8 cellular contexts compared by ENCODE assay signal in the genomic region with DNA sequence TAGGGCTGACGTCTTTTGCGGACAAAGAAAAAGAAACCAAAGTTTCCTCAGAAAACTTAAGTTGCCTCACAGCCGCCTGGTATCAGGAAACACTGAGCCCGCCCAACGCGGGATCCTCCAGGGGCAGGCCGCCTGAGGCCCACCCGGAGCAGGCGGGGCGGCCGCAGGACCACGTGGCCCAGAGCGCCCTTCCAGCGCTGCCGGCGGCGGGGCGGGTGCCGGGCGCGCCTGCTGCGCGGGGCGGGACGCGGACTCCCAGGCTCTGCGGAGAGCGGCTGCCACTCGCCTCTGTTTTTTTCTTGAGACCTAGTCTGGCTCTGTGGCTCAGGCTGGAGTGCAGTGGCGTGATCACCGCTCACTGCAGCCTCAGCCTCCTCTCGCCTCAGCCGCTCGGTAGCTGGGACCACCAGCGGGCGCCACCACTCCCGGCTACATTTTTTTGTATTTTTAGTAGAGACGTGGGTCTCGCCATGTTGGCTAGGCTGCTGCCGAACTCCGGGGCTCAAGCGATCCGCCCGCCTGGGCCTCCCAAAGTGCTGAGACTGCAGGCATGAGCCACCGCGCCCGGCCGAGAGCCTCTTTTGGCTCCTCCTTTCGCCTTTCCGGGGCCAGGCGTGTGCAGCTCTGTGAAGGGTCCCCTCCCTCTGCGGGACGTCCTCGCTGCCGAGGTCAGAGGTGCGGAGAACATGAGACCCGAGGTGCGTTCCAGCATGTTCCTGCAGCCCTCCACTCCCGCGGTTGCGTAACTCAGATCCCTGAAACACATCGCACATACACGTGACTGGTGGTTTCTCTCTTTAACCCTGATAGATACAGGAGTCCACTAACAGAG. TPM values are rescaled to one million over a fixed set of nuclear protein-coding genes. Genes with fewer than 3 reads are reported as not detected.
DNase-seq lines count a peak whose midpoint lies in the region; ATAC-seq and TF ChIP-seq lines count a peak whose summit lies in the region.

No MANE protein-coding gene starts in this region.

- peak overlapping the region; percentile 66 for H3K4me3 ChIP-seq in SU-DHL-6 (ENCODE audit: insufficient read depth, low read length, poor library complexity, severe bottlenecking)
- peak overlapping the region; percentile 69 for H3K4me3 ChIP-seq in parathyroid adenoma (ENCODE audit: low read depth, low read length)
- H3K4me3 ChIP-seq in upper lobe of left lung: peak overlapping the region; percentile 55 to 71 (median 58)

- H3F3A ChIP-seq in SU-DHL-6 (ENCODE audit: insufficient read depth): peaks cover 49% of the 10 kb centered on the region

- H3K9me3 ChIP-seq in SU-DHL-6 (ENCODE audit: insufficient read depth, low read length) (no peaks in the 10 kb centered on the region), parathyroid adenoma (ENCODE audit: control insufficient read depth, low read length) (no peaks in the 10 kb centered on the region), upper lobe of left lung (no peaks in the 10 kb centered on the region)

- TF ChIP-seq POLR2A in upper lobe of left lung (IDR thresholded peaks at IDR 0.05): peak; percentile 54 to 87 (median 70)

- no peaks in the 10 kb centered on the region for H3K27me3 Mint-ChIP-seq in activated naive CD8-positive, alpha-beta T cell treated with anti-CD3 and anti-CD28 coated beads, Interleukin-2, amount 50 U/mL, for 24 hours

- H3K4me2 ChIP-seq in SU-DHL-6 (ENCODE audit: low read depth, low read length, poor library complexity, severe bottlenecking) (peak overlapping the region; percentile 99), parathyroid adenoma (ENCODE audit: low read length) (peak overlapping the region; percentile 96)

- H3K4me1 ChIP-seq in parathyroid adenoma (no peaks in the 10 kb centered on the region), upper lobe of left lung (peaks cover 13 to 16% (median 14%) of the 10 kb centered on the region in 4 donors)

- no peaks in the 10 kb centered on the region for H4K20me1 ChIP-seq in SU-DHL-6 (ENCODE audit: low read depth, low read length)

- ATAC-seq in GM21576 (IDR thresholded peaks at IDR 0.05; ENCODE audit: unreplicated experiment): peak; percentile 76
- ATAC-seq in activated naive CD8-positive, alpha-beta T cell treated with anti-CD3 and anti-CD28 coated beads, Interleukin-2, amount 50 U/mL, for 24 hours: peak; percentile 90
- ATAC-seq in upper lobe of left lung (ENCODE audit: low FRiP score in 2 of 2): peak; percentile 96 to 98

- peak; percentile 86 for DNase-seq in EL
- peak; percentile 87 for DNase-seq in activated naive CD8-positive, alpha-beta T cell treated with anti-CD3 and anti-CD28 coated beads, Interleukin-2, amount 50 U/mL, for 24 hours
- DNase-seq in cardiac septum (ENCODE audit: low spot score): peak; percentile 91
- peak; percentile 94 to 97 for DNase-seq in upper lobe of left lung

- peaks cover 49% of the 10 kb centered on the region for H3K4me1 Mint-ChIP-seq in activated naive CD8-positive, alpha-beta T cell treated with anti-CD3 and anti-CD28 coated beads, Interleukin-2, amount 50 U/mL, for 24 hours

- H3K9me2 ChIP-seq in SU-DHL-6 (replicated peaks; ENCODE audit: insufficient read depth, low read length): no peaks in the 10 kb centered on the region

- H3K36me3 ChIP-seq in SU-DHL-6 (ENCODE audit: low read length) (no peaks in the 10 kb centered on the region), parathyroid adenoma (ENCODE audit: control insufficient read depth, insufficient read depth, low read length) (no peaks in the 10 kb centered on the region), upper lobe of left lung (no peaks in the 10 kb centered on the region)

- H3K79me2 ChIP-seq in SU-DHL-6 (ENCODE audit: insufficient read depth, low read length) (no peaks in the 10 kb centered on the region), parathyroid adenoma (no peaks in the 10 kb centered on the region)

- intact Hi-C loops in cardiac septum (cut with DNase I): loop anchor here (1.0 kb wide), 2 partner anchors 11 to 16 kb away; a partner anchor contains a TSS

- 0 out of 2 replicates have a peak, but pooled peaks have one; percentile 32 for TF ChIP-seq EP300 in Ishikawa (IDR thresholded peaks at IDR 0.05; ENCODE audit: borderline replicate concordance)
- TF ChIP-seq EP300 in upper lobe of left lung (IDR thresholded peaks at IDR 0.05): peak in 2 of 4 donors; percentile 32 to 90

- H3K27me3 ChIP-seq in SU-DHL-6 (ENCODE audit: low read length): no peaks in the 10 kb centered on the region
- H3K27me3 ChIP-seq in parathyroid adenoma (ENCODE audit: control insufficient read depth, insufficient read depth, low read length): no peaks in the 10 kb centered on the region
- H3K27me3 ChIP-seq in upper lobe of left lung: no peaks in the 10 kb centered on the region

- H3K27ac Mint-ChIP-seq in activated naive CD8-positive, alpha-beta T cell treated with anti-CD3 and anti-CD28 coated beads, Interleukin-2, amount 50 U/mL, for 24 hours: peak overlapping the region; percentile 97

- H3K27ac ChIP-seq in SU-DHL-6 (ENCODE audit: low read depth, low read length) (peak overlapping the region; percentile 89), parathyroid adenoma (peak overlapping the region; percentile 99), upper lobe of left lung (peak overlapping the region; percentile 93 to 99 (median 97))

- H3K4me3 Mint-ChIP-seq in activated naive CD8-positive, alpha-beta T cell treated with anti-CD3 and anti-CD28 coated beads, Interleukin-2, amount 50 U/mL, for 24 hours: peak overlapping the region; percentile 83

- TF ChIP-seq CTCF in SU-DHL-6 (IDR thresholded peaks at IDR 0.05; ENCODE audit: insufficient read depth, low read length, poor library complexity, severe bottlenecking) (no peak), parathyroid adenoma (IDR thresholded peaks at IDR 0.05) (no peak), upper lobe of left lung (IDR thresholded peaks at IDR 0.05) (peak in 3 of 6 experiments; percentile 8 to 24 (median 10))

- 0 out of 2 replicates have a peak, but pooled peaks have one; percentile 5 for TF ChIP-seq RAD21 in Ishikawa (IDR thresholded peaks at IDR 0.05; ENCODE audit: low read depth)

- H3K9ac ChIP-seq in SU-DHL-6 (ENCODE audit: low read length) (peak overlapping the region; percentile 78), parathyroid adenoma (peak overlapping the region; percentile 64)

- peaks cover 8% of the 10 kb centered on the region for H3K36me3 Mint-ChIP-seq in activated naive CD8-positive, alpha-beta T cell treated with anti-CD3 and anti-CD28 coated beads, Interleukin-2, amount 50 U/mL, for 24 hours (ENCODE audit: low read depth)

- WGBS in upper lobe of left lung, 2 donors: 0% methylated on average over 20 to 52 of the region's 63 CpGs

- no peaks in the 10 kb centered on the region for H3K9me3 Mint-ChIP-seq in activated naive CD8-positive, alpha-beta T cell treated with anti-CD3 and anti-CD28 coated beads, Interleukin-2, amount 50 U/mL, for 24 hours

- peak overlapping the region; percentile 82 for H2AFZ ChIP-seq in SU-DHL-6 (ENCODE audit: low read depth, low read length, severe bottlenecking)
- peak overlapping the region; percentile 100 for H2AFZ ChIP-seq in parathyroid adenoma

TF ChIP-seq in Ishikawa, 13 proteins besides CTCF, POLR2A, EP300 and RAD21:
- TF ChIP-seq NFIC (IDR thresholded peaks at IDR 0.05) (no peak), YY1 (IDR thresholded peaks at IDR 0.05; ENCODE audit: low read depth) (peak; percentile 62; the same call in 1 of the 2 replicates), ZBTB7A (IDR thresholded peaks at IDR 0.05; ENCODE audit: low read depth) (no peak), TCF12 (IDR thresholded peaks at IDR 0.05; ENCODE audit: low read depth) (peak; percentile 27; the same call in 1 of the 2 replicates), TAF1 (IDR thresholded peaks at IDR 0.05; ENCODE audit: low read depth) (peak; percentile 52), FOXM1 (IDR thresholded peaks at IDR 0.05; ENCODE audit: borderline replicate concordance, low read depth) (no peak), EGR1 (IDR thresholded peaks at IDR 0.05) (no peak), TEAD4 (IDR thresholded peaks at IDR 0.05) (no peak), CREB1 (IDR thresholded peaks at IDR 0.05; ENCODE audit: low read depth) (no peak), CEBPB (IDR thresholded peaks at IDR 0.05) (peak; percentile 95)
- TF ChIP-seq, protein P1, sequence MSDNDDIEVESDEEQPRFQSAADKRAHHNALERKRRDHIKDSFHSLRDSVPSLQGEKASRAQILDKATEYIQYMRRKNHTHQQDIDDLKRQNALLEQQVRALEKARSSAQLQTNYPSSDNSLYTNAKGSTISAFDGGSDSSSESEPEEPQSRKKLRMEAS (IDR thresholded peaks at IDR 0.05): peak; percentile 86
- TF ChIP-seq, protein P2, sequence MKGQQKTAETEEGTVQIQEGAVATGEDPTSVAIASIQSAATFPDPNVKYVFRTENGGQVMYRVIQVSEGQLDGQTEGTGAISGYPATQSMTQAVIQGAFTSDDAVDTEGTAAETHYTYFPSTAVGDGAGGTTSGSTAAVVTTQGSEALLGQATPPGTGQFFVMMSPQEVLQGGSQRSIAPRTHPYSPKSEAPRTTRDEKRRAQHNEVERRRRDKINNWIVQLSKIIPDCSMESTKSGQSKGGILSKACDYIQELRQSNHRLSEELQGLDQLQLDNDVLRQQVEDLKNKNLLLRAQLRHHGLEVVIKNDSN (IDR thresholded peaks at IDR 0.05): peak; percentile 91

RNA-seq across cellular contexts. Expression of a gene that starts 11.6 kb away (rescaled TPM):
- total RNA-seq in cardiac septum (80.8 TPM), upper lobe of left lung (100 to 1,000 TPM in 5 of 6 donors, 10 to 100 TPM in 1; 80.7 to 225 (median 177) TPM)

RNA-seq across cellular contexts. Expression of a gene that starts 16.3 kb away (rescaled TPM):
- total RNA-seq in cardiac septum (2.7 TPM), upper lobe of left lung (10 to 100 TPM in 3 of 6 donors, 1 to 10 TPM in 3; 4.5 to 25.0 (median 11.0) TPM)

RNA-seq across cellular contexts. Expression of a gene that starts 49.1 kb away (rescaled TPM):
- total RNA-seq in cardiac septum: not detected
- 1 to 10 TPM in 3 of 6 donors, not detected in 3; 2.5 to 4.0 (median 2.7) TPM for total RNA-seq in upper lobe of left lung

Comparison
In these comparisons a context has a peak if more than half of its experiments do, and no peak if none do; other contexts are left out.
1. Peak in every context shown above with its lines: DNase-seq, ATAC-seq, H3K4me3 ChIP-seq and H3K27ac ChIP-seq.